8 cellular contexts compared by ENCODE assay signal in genomic region chr15:40953713-40954074, GRCh38. TPM values are rescaled to one million over a fixed set of nuclear protein-coding genes. Genes with fewer than 3 reads are reported as not detected.
DNase-seq lines count a peak whose midpoint lies in the region; ATAC-seq and TF ChIP-seq lines count a peak whose summit lies in the region.

No MANE protein-coding gene starts in this region.

- H3K4me3 Mint-ChIP-seq in CD4-positive, alpha-beta memory T cell, result peak overlapping the region; percentile 91 to 98 (median 94)
- peak overlapping the region; percentile 94 for H3K4me3 Mint-ChIP-seq in neural crest cell

- intact Hi-C loops in CD4-positive, alpha-beta memory T cell (cut with micrococcal nuclease), result loop anchor here (1.0 kb wide), 3 partner anchors 11 to 278 kb away; partner anchors contain the start of genes CHP1 and DLL4

- H3K4me1 ChIP-seq in CD4-positive, alpha-beta memory T cell (ENCODE audit: insufficient read depth, low read length), result peaks cover 14% of the 10 kb centered on the region
- H3K4me1 ChIP-seq in duodenal mucosa (ENCODE audit: control insufficient read depth in 1 of 2, insufficient read depth in 2 of 2, low read length in 2 of 2), result peaks cover 26 to 32% of the 10 kb centered on the region in 2 donors

- peak overlapping the region; percentile 69 to 79 for H3K4me3 ChIP-seq in CD4-positive, alpha-beta memory T cell (ENCODE audit: low read length in 2 of 2)
- peak overlapping the region; percentile 81 to 89 for H3K4me3 ChIP-seq in duodenal mucosa (ENCODE audit: low read depth in 1 of 2, low read length in 2 of 2)

- no peaks in the 10 kb centered on the region for H3K36me3 ChIP-seq in CD4-positive, alpha-beta memory T cell (ENCODE audit: insufficient read depth, low read length)
- H3K36me3 ChIP-seq in duodenal mucosa (ENCODE audit: control insufficient read depth in 1 of 2, insufficient read depth in 2 of 2, low read length in 2 of 2), result no peaks in the 10 kb centered on the region

- no peaks in the 10 kb centered on the region for H3K27me3 ChIP-seq in CD4-positive, alpha-beta memory T cell (ENCODE audit: insufficient read depth, low read length)
- no peaks in the 10 kb centered on the region for H3K27me3 ChIP-seq in duodenal mucosa (ENCODE audit: control insufficient read depth in 1 of 2, insufficient read depth in 2 of 2, low read length in 2 of 2)

- peak overlapping the region; percentile 42 for H3K27ac ChIP-seq in CD4-positive, alpha-beta memory T cell (ENCODE audit: low read depth, low read length)
- H3K27ac ChIP-seq in duodenal mucosa (ENCODE audit: low read depth, low read length), result no peak overlapping the region

- ATAC-seq in GM18868 (IDR thresholded peaks at IDR 0.05; ENCODE audit: unreplicated experiment) (no peak), HG03354 (IDR thresholded peaks at IDR 0.05; ENCODE audit: poor library complexity, severe bottlenecking, unreplicated experiment) (no peak)

- no peak for TF ChIP-seq CTCF in neural crest cell (conservative IDR thresholded peaks at IDR 0.05)

- H3K9ac ChIP-seq in duodenal mucosa (ENCODE audit: low read depth in 1 of 2, low read length in 2 of 2), result peak overlapping the region; percentile 71 to 84

- TF ChIP-seq RAD21 in Ishikawa (IDR thresholded peaks at IDR 0.05; ENCODE audit: low read depth), result no peak

- peaks cover 0 to 6% of the 10 kb centered on the region in 2 donors for H3K36me3 Mint-ChIP-seq in CD4-positive, alpha-beta memory T cell
- H3K36me3 Mint-ChIP-seq in neural crest cell (ENCODE audit: low read depth), result no peaks in the 10 kb centered on the region

- H3K27ac Mint-ChIP-seq in CD4-positive, alpha-beta memory T cell, result peak overlapping the region; percentile 62 to 94 (median 88)
- H3K27ac Mint-ChIP-seq in neural crest cell (ENCODE audit: unreplicated experiment), result peak overlapping the region; percentile 82

- H3K9me3 Mint-ChIP-seq in CD4-positive, alpha-beta memory T cell, result peaks cover 0 to 3% (median 0%) of the 10 kb centered on the region in 8 donors
- no peaks in the 10 kb centered on the region for H3K9me3 Mint-ChIP-seq in neural crest cell

- POLR2A ChIA-PET in CD4-positive, alpha-beta memory T cell (lab: Charles Lee; ENCODE audit: partially characterized antibody), result interaction anchor here (0.9 to 3.9 kb wide), 6 partner anchors 12 to 278 kb away, joined by 3 to 44 read pairs (median 6); partner anchors contain the start of genes CHP1, GCHFR, INO80 and VPS18

- CTCF ChIA-PET in CD4-positive, alpha-beta memory T cell (lab: Charles Lee; ENCODE audit: partially characterized antibody), result interaction anchor here (0.9 to 4.9 kb wide), 12 partner anchors 8 to 820 kb away, joined by 3 to 44 read pairs (median 4); partner anchors contain the start of gene MAPKBP1

- no peak for TF ChIP-seq EP300 in Ishikawa (IDR thresholded peaks at IDR 0.05; ENCODE audit: borderline replicate concordance)

- peaks cover 0 to 2% of the 10 kb centered on the region in 2 donors for H3K27me3 Mint-ChIP-seq in CD4-positive, alpha-beta memory T cell
- H3K27me3 Mint-ChIP-seq in neural crest cell (ENCODE audit: low read depth), result peaks cover 10% of the 10 kb centered on the region

- H3K9me3 ChIP-seq in CD4-positive, alpha-beta memory T cell (ENCODE audit: control insufficient read depth in 1 of 2, low read length in 2 of 2), result no peaks in the 10 kb centered on the region
- no peaks in the 10 kb centered on the region for H3K9me3 ChIP-seq in duodenal mucosa (ENCODE audit: control insufficient read depth in 1 of 2, low read length in 2 of 2)

- peaks cover 5 to 22% (median 16%) of the 10 kb centered on the region in 4 donors for H3K4me1 Mint-ChIP-seq in CD4-positive, alpha-beta memory T cell
- H3K4me1 Mint-ChIP-seq in neural crest cell, result peaks cover 29% of the 10 kb centered on the region

- peak in 1 of 5 donors; percentile 18 for DNase-seq in CD4-positive, alpha-beta memory T cell
- DNase-seq in neural crest cell (ENCODE audit: low read depth, low spot score) (no peak), NCI-H146 (lab: John Stamatoyannopoulos, UW) (no peak)
- DNase-seq in activated CD4-positive, alpha-beta T cell treated with anti-CD3 and anti-CD28 coated beads, Interleukin-2, amount 50 U/mL, for 4 hours, result no peak

TF ChIP-seq in Ishikawa, 13 proteins besides CTCF, POLR2A, EP300 and RAD21:
- peak; percentile 3; the same call in 1 of the 2 replicates for TF ChIP-seq NFIC (IDR thresholded peaks at IDR 0.05)
- TF ChIP-seq TAF1 (IDR thresholded peaks at IDR 0.05; ENCODE audit: low read depth), result peak; percentile 2; the same call in 1 of the 2 replicates
- TF ChIP-seq CEBPB (IDR thresholded peaks at IDR 0.05), result no peak
- no peak for TF ChIP-seq YY1 (IDR thresholded peaks at IDR 0.05; ENCODE audit: low read depth)

RNA-seq across cellular contexts. Expression of gene CHAC1, which starts 0.4 kb away (rescaled TPM):
- total RNA-seq in CD4-positive, alpha-beta memory T cell, result 1 to 10 TPM; 1.2 TPM
- under 1 TPM; 0.24 to 0.43 TPM for polyA plus RNA-seq in CD4-positive, alpha-beta memory T cell
- total RNA-seq in neural crest cell, result 6.7 and 6.8 TPM in 2 replicates

RNA-seq across cellular contexts. Expression of gene DLL4, which starts 24.6 kb away (rescaled TPM):
- total RNA-seq in CD4-positive, alpha-beta memory T cell, result not detected
- polyA plus RNA-seq in CD4-positive, alpha-beta memory T cell, result not detected
- 1.7 and 2.0 TPM in 2 replicates for total RNA-seq in neural crest cell

RNA-seq across cellular contexts. Expression of gene VPS18, which starts 59.4 kb away (rescaled TPM):
- 10 to 100 TPM; 18.4 to 20.3 TPM for total RNA-seq in CD4-positive, alpha-beta memory T cell
- 10 to 100 TPM; 14.6 to 21.6 TPM for polyA plus RNA-seq in CD4-positive, alpha-beta memory T cell
- total RNA-seq in neural crest cell, result 26.9 and 28.2 TPM in 2 replicates
